21 cellular contexts compared by ENCODE assay signal in genomic region chr5:51326844-51327243, GRCh38. TPM values are rescaled to one million over a fixed set of nuclear protein-coding genes. Genes with fewer than 3 reads are reported as not detected.
"Had no signal": no experiment of that assay in that cellular context is flagged by ENCODE, and none has a peak within 500 bp of the region (broad histone marks: within the 10 kb centered on the region; RNA-seq: fewer than 3 reads in every experiment).

No MANE protein-coding gene starts in this region.

- H3K27ac Mint-ChIP-seq: activated naive CD4-positive, alpha-beta T cell treated with anti-CD3 and anti-CD28 coated beads, Interleukin-2, amount 10 ng/mL, durations not matched to agents 7 days and 5 days; activated T-helper 17 cell treated with anti-CD3 and anti-CD28 coated beads, Interleukin-2, amount 50 U/mL, for 72 hours; naive B cell; stimulated activated naive CD8-positive, alpha-beta T cell treated with anti-CD3 and anti-CD28 coated beads, Interleukin-15, amount 100 ng/mL, for 72 hours had no signal

- H3K36me3 Mint-ChIP-seq: activated naive CD4-positive, alpha-beta T cell treated with anti-CD3 and anti-CD28 coated beads, Interleukin-2, amount 10 ng/mL, durations not matched to agents 7 days and 5 days; naive B cell had no signal

- ATAC-seq: activated T-helper 17 cell treated with anti-CD3 and anti-CD28 coated beads, Interleukin-2, amount 50 U/mL, for 72 hours; stimulated activated naive CD8-positive, alpha-beta T cell treated with anti-CD3 and anti-CD28 coated beads, Interleukin-15, amount 100 ng/mL, for 72 hours; upper lobe of right lung had no signal

- H3K36me3 ChIP-seq: adrenal gland, right atrium auricular region, upper lobe of right lung had no signal

- H3K4me1 Mint-ChIP-seq: activated naive CD4-positive, alpha-beta T cell treated with anti-CD3 and anti-CD28 coated beads, Interleukin-2, amount 10 ng/mL, durations not matched to agents 7 days and 5 days; activated T-helper 17 cell treated with anti-CD3 and anti-CD28 coated beads, Interleukin-2, amount 50 U/mL, for 72 hours; central memory CD8-positive, alpha-beta T cell; naive B cell; stimulated activated naive CD8-positive, alpha-beta T cell treated with anti-CD3 and anti-CD28 coated beads, Interleukin-15, amount 100 ng/mL, for 72 hours had no signal

- H3K4me1 ChIP-seq: adrenal gland, right atrium auricular region, testis, upper lobe of right lung had no signal

- DNase-seq: activated CD4-positive, alpha-beta T cell treated with anti-CD3 and anti-CD28 coated beads, Interleukin-2, amount 50 U/mL, for 1 hour; activated naive CD4-positive, alpha-beta T cell treated with anti-CD3 and anti-CD28 coated beads, Interleukin-2, amount 10 ng/mL, durations not matched to agents 7 days and 5 days; activated T-cell treated with anti-CD3 and anti-CD28 coated beads for 4 hours; adrenal gland; effector memory CD4-positive, alpha-beta T cell; kidney glomerular epithelial cell; midbrain; naive B cell; posterior cingulate gyrus; stimulated activated CD4-positive, alpha-beta T cell treated with anti-CD3 and anti-CD28 coated beads, Interleukin-4, amount 100 ng/mL, for 4 hours; stimulated activated naive CD8-positive, alpha-beta T cell treated with anti-CD3 and anti-CD28 coated beads, Interleukin-15, amount 100 ng/mL, for 72 hours; testis; upper lobe of right lung had no signal

- H3K27ac ChIP-seq: adrenal gland, epithelial cell of prostate, hepatocyte, right atrium auricular region, skin epidermis, testis, upper lobe of right lung had no signal

- H3K27me3 Mint-ChIP-seq: activated naive CD4-positive, alpha-beta T cell treated with anti-CD3 and anti-CD28 coated beads, Interleukin-2, amount 10 ng/mL, durations not matched to agents 7 days and 5 days; activated T-helper 17 cell treated with anti-CD3 and anti-CD28 coated beads, Interleukin-2, amount 50 U/mL, for 72 hours; central memory CD8-positive, alpha-beta T cell; naive B cell; stimulated activated naive CD8-positive, alpha-beta T cell treated with anti-CD3 and anti-CD28 coated beads, Interleukin-15, amount 100 ng/mL, for 72 hours had no signal

- H3K9me3 ChIP-seq: adrenal gland, right atrium auricular region, testis, upper lobe of right lung had no signal

- H3K9me3 Mint-ChIP-seq: stimulated activated naive CD8-positive, alpha-beta T cell treated with anti-CD3 and anti-CD28 coated beads, Interleukin-15, amount 100 ng/mL, for 72 hours had no signal

- H3K4me3 ChIP-seq: adrenal gland, hepatocyte, right atrium auricular region, skin epidermis, testis, upper lobe of right lung had no signal

- H3K4me3 Mint-ChIP-seq: activated naive CD4-positive, alpha-beta T cell treated with anti-CD3 and anti-CD28 coated beads, Interleukin-2, amount 10 ng/mL, durations not matched to agents 7 days and 5 days; activated T-helper 17 cell treated with anti-CD3 and anti-CD28 coated beads, Interleukin-2, amount 50 U/mL, for 72 hours; central memory CD8-positive, alpha-beta T cell; naive B cell; stimulated activated naive CD8-positive, alpha-beta T cell treated with anti-CD3 and anti-CD28 coated beads, Interleukin-15, amount 100 ng/mL, for 72 hours had no signal

- H3K27me3 ChIP-seq: adrenal gland, hepatocyte, right atrium auricular region, testis, upper lobe of right lung had no signal

RNA-seq across cellular contexts. Expression of gene ISL1, which starts 56.4 kb away (rescaled TPM):
- total RNA-seq: activated CD8-positive, alpha-beta memory T cell treated with anti-CD3 and anti-CD28 coated beads for 36 hours; activated T-helper 17 cell treated with anti-CD3 and anti-CD28 coated beads, Interleukin-2, amount 50 U/mL, for 72 hours; liver; right atrium auricular region; upper lobe of right lung had no signal
- polyA plus RNA-seq: liver had no signal
